Comparison of ENCODE assay signal across 8 cellular contexts in the genomic region with DNA sequence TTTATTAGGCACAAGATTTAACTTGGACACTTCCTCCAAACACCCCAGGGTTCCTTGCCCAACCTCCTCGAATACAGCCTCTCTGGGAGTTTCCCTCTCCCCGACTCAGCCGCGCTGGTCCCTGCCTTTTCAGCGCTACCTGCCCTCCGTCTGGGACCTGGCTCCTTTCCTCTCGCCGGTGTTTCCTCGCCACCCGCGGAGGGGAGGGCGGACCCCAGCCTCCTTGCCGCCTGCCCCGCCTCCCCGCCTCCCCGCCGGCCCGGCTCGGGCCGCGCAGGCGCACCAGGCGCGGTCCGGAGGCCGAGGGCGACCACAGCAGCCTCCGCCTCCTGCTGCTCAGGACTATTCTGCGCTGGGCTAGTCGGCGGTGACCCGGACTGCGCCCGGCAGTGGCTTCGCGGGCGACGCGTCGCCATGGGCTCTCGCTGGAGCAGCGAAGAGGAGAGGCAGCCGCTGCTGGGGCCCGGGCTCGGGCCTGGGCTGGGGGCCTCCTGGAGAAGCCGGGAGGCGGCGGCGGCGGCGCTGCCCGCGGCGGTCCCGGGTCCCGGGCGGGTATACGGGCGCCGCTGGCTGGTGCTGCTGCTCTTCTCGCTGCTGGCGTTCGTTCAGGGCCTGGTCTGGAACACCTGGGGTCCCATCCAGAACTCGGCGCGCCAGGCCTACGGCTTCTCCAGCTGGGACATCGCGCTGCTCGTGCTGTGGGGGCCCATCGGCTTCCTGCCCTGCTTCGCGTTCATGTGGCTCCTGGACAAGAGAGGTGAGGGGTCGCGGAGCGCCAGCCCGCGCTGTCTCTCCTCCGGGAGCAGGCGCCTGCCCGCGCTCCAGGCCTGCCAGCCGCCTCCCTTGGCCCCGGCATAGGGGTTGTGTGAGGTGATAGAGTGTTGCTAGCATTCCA. TPM values are rescaled to one million over a fixed set of nuclear protein-coding genes. Genes with fewer than 3 reads are reported as not detected.
DNase-seq lines count a peak whose midpoint lies in the region; ATAC-seq and TF ChIP-seq lines count a peak whose summit lies in the region.

Gene SLC49A4 (plus strand): TSS at position 291 of the 895 bp plus-strand sequence. CDS start 124 bp downstream, at position 415.

- peaks cover 23% of the 10 kb centered on the region for H3K79me2 ChIP-seq in PC-9 (ENCODE audit: low read depth)

- peak within 1 kb of the TSS; percentile 80 for H3K4me3 ChIP-seq in PC-9
- H3K4me3 ChIP-seq in adipocyte (ENCODE audit: low read length) = peak within 1 kb of the TSS; percentile 86
- peak within 1 kb of the TSS; percentile 81 for H3K4me3 ChIP-seq in left ventricle myocardium inferior
- peak within 1 kb of the TSS; percentile 77 for H3K4me3 ChIP-seq in retinal pigment epithelial cell (ENCODE audit: low read length)

- TF ChIP-seq CTCF in PC-9 (conservative IDR thresholded peaks at IDR 0.05) = no peak
- TF ChIP-seq CTCF in left ventricle myocardium inferior (IDR thresholded peaks at IDR 0.05; ENCODE audit: borderline replicate concordance) = no peak
- TF ChIP-seq CTCF in retinal pigment epithelial cell (conservative IDR thresholded peaks at IDR 0.05; ENCODE audit: low read depth, low read length) = no peak

- H3K9me2 ChIP-seq in PC-9 (ENCODE audit: insufficient read depth) = no peaks in the 10 kb centered on the region

- TF ChIP-seq POLR2A in GM10847 (IDR thresholded peaks at IDR 0.05; ENCODE audit: extremely low read depth, insufficient read length) = peak; percentile 59

- H3K4me2 ChIP-seq in PC-9 = peak within 1 kb of the TSS; percentile 92

- H3K36me3 ChIP-seq in PC-9 (ENCODE audit: low read depth) (no peaks in the 10 kb centered on the region), adipocyte (ENCODE audit: control insufficient read depth, insufficient read depth, low read length, severe bottlenecking) (no peaks in the 10 kb centered on the region), left ventricle myocardium inferior (no peaks in the 10 kb centered on the region)

- peak within 1 kb of the TSS; percentile 89 for H3K9ac ChIP-seq in adipocyte (ENCODE audit: low read length)

- no TSS peak for BruUV-seq in PC-9 (replicated peaks; lab: Mats Ljungman, UMichigan)

- H3F3A ChIP-seq in PC-9 (ENCODE audit: insufficient read depth, low read depth) = peaks cover 15% of the 10 kb centered on the region

- H2AFZ ChIP-seq in PC-9 = peak within 1 kb of the TSS; percentile 91

- CTCF ChIA-PET in PC-9 (lab: Charles Lee) = no interaction called here

- intact Hi-C loops in PC-9 (cut with micrococcal nuclease; ENCODE audit: unreplicated experiment) (loop anchor here (2.0 to 10.0 kb wide), 4 partner anchors 97 to 400 kb away; partner anchors contain the start of genes DTX3L, PARP14 and PARP9), left ventricle myocardium inferior (cut with micrococcal nuclease) (no loop called here)

- POLR2A ChIA-PET in PC-9 (lab: Charles Lee; ENCODE audit: unreplicated experiment) = interaction anchor here (0.6 kb wide), 2 partner anchors 11 to 775 kb away, joined by 3 read pairs; no protein-coding TSS in a partner anchor

- peaks cover 28% of the 10 kb centered on the region for H3K4me1 ChIP-seq in PC-9 (replicated peaks; ENCODE audit: insufficient read depth)
- peaks cover 23% of the 10 kb centered on the region for H3K4me1 ChIP-seq in adipocyte (ENCODE audit: control insufficient read depth, insufficient read depth, low read length)
- H3K4me1 ChIP-seq in left ventricle myocardium inferior = peaks cover 44% of the 10 kb centered on the region

- DNase-seq in PC-9 = peak; percentile 69 to 93
- DNase-seq in adipocyte (ENCODE audit: low read depth) = peak; percentile 89
- peak; percentile 80 for DNase-seq in left ventricle myocardium inferior
- peak; percentile 28 for DNase-seq in retinal pigment epithelial cell (ENCODE audit: low read depth)
- DNase-seq in Kasumi-1 (lab: John Stamatoyannopoulos, UW) = no peak
- DNase-seq in NCI-H128 (lab: John Stamatoyannopoulos, UW; ENCODE audit: unreplicated experiment) = no peak

- H3K27me3 ChIP-seq in PC-9 (ENCODE audit: insufficient read depth, low read depth) (no peaks in the 10 kb centered on the region), adipocyte (replicated peaks; ENCODE audit: control insufficient read depth, insufficient read depth, low read length) (no peaks in the 10 kb centered on the region), left ventricle myocardium inferior (ENCODE audit: low read depth) (no peaks in the 10 kb centered on the region)

- peak; percentile 81 for ATAC-seq in HG02588 (IDR thresholded peaks at IDR 0.05; ENCODE audit: unreplicated experiment)

- H3K9me3 ChIP-seq in PC-9 (ENCODE audit: insufficient read depth, low read depth) (no peaks in the 10 kb centered on the region), adipocyte (ENCODE audit: control insufficient read depth, low read length) (no peaks in the 10 kb centered on the region), left ventricle myocardium inferior (replicated peaks) (no peaks in the 10 kb centered on the region)

- no peaks in the 10 kb centered on the region for H4K20me1 ChIP-seq in PC-9 (ENCODE audit: insufficient read depth)

- H3K27ac ChIP-seq in PC-9 = peak within 1 kb of the TSS; percentile 92
- H3K27ac ChIP-seq in left ventricle myocardium inferior (replicated peaks) = peak within 1 kb of the TSS; percentile 93

RNA-seq across cellular contexts. Expression of gene SLC49A4, which starts in this region (rescaled TPM):
- total RNA-seq in PC-9 (2021) (24.0 and 28.1 TPM in 2 replicates), left ventricle myocardium inferior (14.5 TPM)

Comparison
In these comparisons a context has a peak if more than half of its experiments do, and no peak if none do; other contexts are left out.
1. DNase-seq: peak in PC-9 (2 of 2), adipocyte (single experiment), left ventricle myocardium inferior (single experiment) and retinal pigment epithelial cell (single experiment); none in Kasumi-1 (0 of 2) and NCI-H128 (single experiment).
2. Peak in every context shown above with its lines, with median percentiles within 50 percentile points of each other: H3K4me3 ChIP-seq.